ENCODE assay signal across 13 cellular contexts in genomic region chr3:155912090-155912489, GRCh38.
"Had no signal": no experiment of that assay in that cellular context is flagged by ENCODE, and none has a peak within 500 bp of the region (broad histone marks: within the 10 kb centered on the region; RNA-seq: fewer than 3 reads in every experiment).

No MANE protein-coding gene starts in this region.

- DNase-seq: activated effector memory CD4-positive, alpha-beta T cell treated with anti-CD3 and anti-CD28 coated beads, Interleukin-2, amount 50 U/mL, for 16 hours; amniotic stem cell; brain microvascular endothelial cell; effector memory CD8-positive, alpha-beta T cell; midbrain; naive B cell; T-helper 17 cell had no signal

- ATAC-seq: effector memory CD8-positive, alpha-beta T cell; stimulated activated effector memory CD8-positive, alpha-beta T cell treated with anti-CD3 and anti-CD28 coated beads, Interleukin-12 subunit alpha, Interleukin-12 subunit beta, amount 100 ng/mL, for 72 hours; T-helper 17 cell had no signal

- H3K4me3 Mint-ChIP-seq: activated naive CD4-positive, alpha-beta T cell treated with anti-CD3 and anti-CD28 coated beads, Interleukin-2, amount 50 U/mL, for 24 hours; dendritic cell treated with granulocyte-macrophage colony-stimulating factor and Interleukin-4, amounts not matched to agents 40 ng/mL and 50 ng/mL, for 4 days; effector memory CD8-positive, alpha-beta T cell; naive B cell; stimulated activated effector memory CD8-positive, alpha-beta T cell treated with anti-CD3 and anti-CD28 coated beads, Interleukin-12 subunit alpha, Interleukin-12 subunit beta, amount 100 ng/mL, for 72 hours; T-helper 17 cell; type B pancreatic cell had no signal

- H3K27ac Mint-ChIP-seq: activated naive CD4-positive, alpha-beta T cell treated with anti-CD3 and anti-CD28 coated beads, Interleukin-2, amount 50 U/mL, for 24 hours; dendritic cell treated with granulocyte-macrophage colony-stimulating factor and Interleukin-4, amounts not matched to agents 40 ng/mL and 50 ng/mL, for 4 days; stimulated activated effector memory CD8-positive, alpha-beta T cell treated with anti-CD3 and anti-CD28 coated beads, Interleukin-12 subunit alpha, Interleukin-12 subunit beta, amount 100 ng/mL, for 72 hours; T-helper 17 cell; type B pancreatic cell had no signal

- H3K4me3 ChIP-seq: lung had no signal

- H3K9me3 Mint-ChIP-seq: activated naive CD4-positive, alpha-beta T cell treated with anti-CD3 and anti-CD28 coated beads, Interleukin-2, amount 50 U/mL, for 24 hours; type B pancreatic cell had no signal

- FAIRE-seq: islet of Langerhans had no signal

- H3K27ac ChIP-seq: brain microvascular endothelial cell had no signal

- H3K27me3 ChIP-seq: brain microvascular endothelial cell had no signal

- H3K27me3 Mint-ChIP-seq: activated naive CD4-positive, alpha-beta T cell treated with anti-CD3 and anti-CD28 coated beads, Interleukin-2, amount 50 U/mL, for 24 hours; dendritic cell treated with granulocyte-macrophage colony-stimulating factor and Interleukin-4, amounts not matched to agents 40 ng/mL and 50 ng/mL, for 4 days; effector memory CD8-positive, alpha-beta T cell; naive B cell; T-helper 17 cell; type B pancreatic cell had no signal
